8 cellular contexts compared by ENCODE assay signal in genomic region chr9:94259077-94259847, GRCh38. TPM values are rescaled to one million over a fixed set of nuclear protein-coding genes. Genes with fewer than 3 reads are reported as not detected.
A peak's percentile ranks its signal among the peaks of the same experiment; 100 is the strongest.
DNase-seq lines count a peak whose midpoint lies in the region; ATAC-seq, FAIRE-seq and TF ChIP-seq lines count a peak whose summit lies in the region.

Gene ZNF169 (plus strand): TSS chr9:94259298. CDS start chr9:94278813, 19,515 bp downstream.

- DNase-seq in AG08395 (ENCODE audit: low spot score), result peak; percentile 96
- peak; percentile 89 for DNase-seq in NCI-H226
- peak; percentile 76 for DNase-seq in activated CD4-positive, CD25-positive, alpha-beta regulatory T cell treated with anti-CD3 and anti-CD28 coated beads, Interleukin-2, amount 50 U/mL, for 16 hours (ENCODE audit: low read depth, low spot score)
- DNase-seq in cerebellar cortex (ENCODE audit: low spot score), result peak; percentile 87
- peak; percentile 96 for DNase-seq in kidney
- peak; percentile 66 to 79 for DNase-seq in stimulated activated CD4-positive, alpha-beta T cell treated with anti-CD3 and anti-CD28 coated beads, Interleukin-15, amount 100 ng/mL, for 1 hour (ENCODE audit: low read depth in 1 of 2, low spot score in 1 of 2)

- ATAC-seq in GM18873 (IDR thresholded peaks at IDR 0.05; ENCODE audit: low FRiP score, unreplicated experiment), result peak; percentile 98
- ATAC-seq in HG03135 (IDR thresholded peaks at IDR 0.05; ENCODE audit: unreplicated experiment), result peak; percentile 100

- H3K36me3 ChIP-seq in kidney (ENCODE audit: control insufficient read depth in 1 of 2, insufficient read depth in 2 of 2, low read length in 2 of 2), result no peaks in the 10 kb centered on the region

- H3K9me3 ChIP-seq in kidney (ENCODE audit: control insufficient read depth in 1 of 2, low read length in 2 of 2), result no peaks in the 10 kb centered on the region

- peak within 1 kb of the TSS; percentile 80 to 88 for H3K4me3 ChIP-seq in kidney (ENCODE audit: low read length in 2 of 2)

- intact Hi-C loops in kidney (cut with DNase I), result no loop called here

- no peaks in the 10 kb centered on the region for H3K4me1 ChIP-seq in kidney (ENCODE audit: control insufficient read depth in 1 of 2, insufficient read depth in 1 of 2, low read depth in 1 of 2, low read length in 2 of 2)

- peak within 1 kb of the TSS; percentile 75 to 90 for H3K9ac ChIP-seq in kidney (ENCODE audit: low read length in 2 of 2)

- peak; percentile 38 for FAIRE-seq in kidney (lab: Jason Lieb, UNC)

- H3K27ac ChIP-seq in kidney (ENCODE audit: low read depth in 2 of 2, low read length in 2 of 2), result no peak within 1 kb of the TSS

- no peak for TF ChIP-seq CTCF in kidney (IDR thresholded peaks at IDR 0.05; ENCODE audit: borderline replicate concordance, extremely low read depth, insufficient read depth)

RNA-seq across cellular contexts. Expression of gene ZNF169, which starts in this region (rescaled TPM):
- total RNA-seq in kidney, result 7.9 TPM
- polyA plus RNA-seq in kidney (ENCODE audit: insufficient read depth, low read depth, low replicate concordance), result 1.6 TPM
